In the genomic region with DNA sequence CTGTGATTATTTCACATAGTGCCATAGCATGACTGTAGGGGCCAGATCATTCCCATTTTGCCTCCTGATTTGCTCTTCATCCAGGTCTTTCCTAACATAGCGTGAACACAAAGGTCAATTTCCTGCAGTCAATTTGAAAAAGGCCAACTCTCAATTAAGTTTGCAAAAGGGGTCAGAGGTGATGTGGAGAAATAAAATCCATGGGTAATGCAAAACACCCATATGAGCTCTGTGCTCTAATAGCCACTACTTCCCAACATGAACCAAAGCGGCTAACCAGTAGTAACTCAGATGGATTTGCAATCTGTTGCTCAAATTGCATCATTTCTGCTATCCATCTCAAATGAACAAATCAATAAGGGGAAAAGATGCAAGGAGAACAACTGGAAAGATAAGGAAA, we compare ENCODE assay signal across 25 cellular contexts.
"Had no signal": no experiment of that assay in that cellular context is flagged by ENCODE, and none has a peak within 500 bp of the region (broad histone marks: within the 10 kb centered on the region; RNA-seq: fewer than 3 reads in every experiment).

No MANE protein-coding gene starts in this region.

- H3K9me3 ChIP-seq: Peyer's patch, SJCRH30, SK-N-SH had no signal

- H3K4me2 ChIP-seq: SK-N-SH had no signal

- H3K9me2 ChIP-seq: SK-N-SH had no signal

- H3K4me1 ChIP-seq: Peyer's patch, SJCRH30 had no signal

- DNase-seq: activated CD4-positive, alpha-beta memory T cell treated with anti-CD3 and anti-CD28 coated beads, Interleukin-2, amount 10 ng/mL, durations not matched to agents 7 days and 5 days; activated CD4-positive, alpha-beta T cell treated with anti-CD3 and anti-CD28 coated beads for 36 hours; activated CD4-positive, alpha-beta T cell treated with anti-CD3 and anti-CD28 coated beads, Interleukin-2, amount 50 U/mL, for 1 hour; activated CD8-positive, alpha-beta memory T cell treated with anti-CD3 and anti-CD28 coated beads, Interleukin-2, amount 50 U/mL, for 4 hours; activated gamma-delta T cell treated with Interleukin-2 at 50 U/mL for 16 hours; activated naive CD4-positive, alpha-beta T cell treated with anti-CD3 and anti-CD28 coated beads, Interleukin-2, amount 10 ng/mL, durations not matched to agents 7 days and 5 days; activated naive CD8-positive, alpha-beta T cell treated with anti-CD3 and anti-CD28 coated beads for 36 hours; activated T-cell treated with anti-CD3 and anti-CD28 coated beads, Interleukin-2, amount 50 U/mL, for 72 hours; brain microvascular endothelial cell; Kasumi-1; KBM-7; NCI-H1048; NCI-H1694 treated with DMSO at 0.1 percent for 48 hours; NCI-H2029 treated with DMSO at 0.1 percent for 48 hours; NCI-H345; NCI-H510A; NCI-H526 treated with DMSO at 0.1 percent for 48 hours; Peyer's patch; Right ventricle myocardium superior; SJCRH30; SK-N-SH; T-helper 1 cell had no signal

- H3K36me3 ChIP-seq: brain microvascular endothelial cell, cardiac muscle cell, Peyer's patch, SJCRH30 had no signal

- H3K4me3 ChIP-seq: cardiac muscle cell, Peyer's patch, SJCRH30 had no signal

- H3K27me3 ChIP-seq: brain microvascular endothelial cell, cardiac muscle cell, Peyer's patch, SJCRH30 had no signal

- ATAC-seq: activated CD4-positive, alpha-beta T cell treated with anti-CD3 and anti-CD28 coated beads for 36 hours; activated T-cell treated with anti-CD3 and anti-CD28 coated beads, Interleukin-2, amount 50 U/mL, for 72 hours had no signal

- H3K27ac ChIP-seq: brain microvascular endothelial cell, cardiac muscle cell, Peyer's patch, RWPE1, SJCRH30, VCaP had no signal
